ENCODE assay signal across 8 cellular contexts in the genomic region with DNA sequence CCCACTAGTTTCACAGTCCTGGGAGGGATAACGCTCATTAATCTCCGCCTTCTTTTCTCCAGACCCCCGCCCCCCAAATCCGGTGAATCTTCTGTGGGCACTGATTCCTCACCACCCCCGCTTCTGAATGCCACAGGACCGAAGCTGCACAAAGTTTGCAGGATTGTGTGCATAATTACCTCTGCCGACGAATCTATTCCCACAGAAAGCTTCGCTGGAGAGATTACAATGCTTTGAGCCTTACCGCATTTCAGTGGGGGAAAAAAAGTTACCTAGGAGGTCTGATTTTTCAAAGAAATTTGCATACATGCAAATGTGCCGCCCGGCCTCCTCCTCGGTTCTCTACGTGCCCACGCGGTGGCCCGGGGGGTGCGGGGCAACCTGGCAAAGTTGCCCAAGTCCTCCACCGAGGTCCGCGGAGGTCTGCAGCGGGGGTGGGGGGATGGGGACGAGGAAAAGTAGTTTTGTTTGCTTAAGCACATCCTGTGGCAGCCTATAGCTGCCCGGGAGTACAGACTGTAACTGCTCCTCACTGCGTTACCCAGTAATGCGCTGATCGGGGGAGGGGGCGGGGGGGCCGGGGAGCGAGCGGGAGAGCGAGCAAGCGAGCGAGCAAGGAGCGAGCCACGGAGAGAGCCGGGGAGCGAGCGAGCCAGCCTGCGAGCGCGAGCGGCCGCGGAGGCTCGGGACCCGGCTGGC. TPM values are rescaled to one million over a fixed set of nuclear protein-coding genes. Genes with fewer than 3 reads are reported as not detected.
DNase-seq lines count a peak whose midpoint lies in the region; ATAC-seq and TF ChIP-seq lines count a peak whose summit lies in the region.

No MANE protein-coding gene starts in this region.

- peak overlapping the region; percentile 83 for H3K4me3 Mint-ChIP-seq in T-helper 17 cell

- CTCF ChIA-PET in AG04450 (lab: Charles Lee): interaction anchor here (0.6 to 2.7 kb wide), 5 partner anchors 8 to 1484 kb away, joined by 3 to 19 read pairs (median 6); no protein-coding TSS in a partner anchor

- H3K36me3 Mint-ChIP-seq in T-helper 17 cell (ENCODE audit: low read depth): peaks cover 2% of the 10 kb centered on the region

- POLR2A ChIA-PET in AG04450 (lab: Yijun Ruan, JAX): interaction anchor here (0.6 to 1.1 kb wide), 2 partner anchors 39 to 44 kb away, joined by 3 read pairs; no protein-coding TSS in a partner anchor

- WGBS in sigmoid colon, 2 donors: 1% methylated on average over 47 of the region's 47 CpGs

- in situ Hi-C loops in astrocyte of the spinal cord (cut with HindIII; ENCODE audit: low sequenced_read_pairs): no loop called here

- peaks cover 31% of the 10 kb centered on the region for H3K4me1 ChIP-seq in iPS-18a (ENCODE audit: control insufficient read depth, low read depth, low read length)
- H3K4me1 ChIP-seq in sigmoid colon: peaks cover 0 to 58% (median 49%) of the 10 kb centered on the region in 4 donors

- H3K27ac ChIP-seq in AG04450 (ENCODE audit: low read depth, low read length) (no peak overlapping the region), iPS-18a (ENCODE audit: low read length) (no peak overlapping the region), sigmoid colon (peak overlapping the region; percentile 95 to 97 (median 96))

- peak overlapping the region; percentile 76 for H3K4me3 ChIP-seq in AG04450 (ENCODE audit: low read depth, low read length)
- peak overlapping the region; percentile 74 for H3K4me3 ChIP-seq in astrocyte of the spinal cord (ENCODE audit: low read depth, low read length)
- peak overlapping the region; percentile 54 for H3K4me3 ChIP-seq in iPS-18a (ENCODE audit: low read length)
- peak overlapping the region; percentile 77 to 95 (median 84) for H3K4me3 ChIP-seq in sigmoid colon

- H3K9ac ChIP-seq in iPS-18a (ENCODE audit: low read length): no peak overlapping the region

- H3K4me1 Mint-ChIP-seq in T-helper 17 cell: peaks cover 30% of the 10 kb centered on the region

- intact Hi-C loops in sigmoid colon (cut with DNase I): loop anchor here (2.0 to 10.0 kb wide), 7 partner anchors 31 to 256 kb away; no protein-coding TSS in a partner anchor

- H3K9me3 ChIP-seq in AG04450 (ENCODE audit: control insufficient read depth, insufficient read depth, low read length) (no peaks in the 10 kb centered on the region; the same call in 1 of the 2 replicates), T-helper 17 cell (ENCODE audit: control insufficient read depth, low read length, poor library complexity, severe bottlenecking) (no peaks in the 10 kb centered on the region), iPS-18a (ENCODE audit: control insufficient read depth, low read depth, low read length) (no peaks in the 10 kb centered on the region), sigmoid colon (no peaks in the 10 kb centered on the region)

- no peaks in the 10 kb centered on the region for H3K36me3 ChIP-seq in iPS-18a (ENCODE audit: control insufficient read depth, low read depth, low read length)
- no peaks in the 10 kb centered on the region for H3K36me3 ChIP-seq in sigmoid colon

- ATAC-seq in T-helper 17 cell: peak; percentile 8
- ATAC-seq in HG03135 (IDR thresholded peaks at IDR 0.05; ENCODE audit: unreplicated experiment): no peak
- ATAC-seq in GM21526 (IDR thresholded peaks at IDR 0.05; ENCODE audit: low FRiP score, unreplicated experiment): no peak

- peaks cover 6% of the 10 kb centered on the region for H3K27me3 Mint-ChIP-seq in T-helper 17 cell

- peak overlapping the region; percentile 82 for H3K27ac Mint-ChIP-seq in T-helper 17 cell

- no peaks in the 10 kb centered on the region for H3K27me3 ChIP-seq in AG04450 (ENCODE audit: control insufficient read depth, insufficient read depth, low read length)
- H3K27me3 ChIP-seq in iPS-18a (ENCODE audit: control insufficient read depth, insufficient read depth, low read length): peaks cover 84% of the 10 kb centered on the region
- H3K27me3 ChIP-seq in sigmoid colon: no peaks in the 10 kb centered on the region

- TF ChIP-seq POLR2A in sigmoid colon (IDR thresholded peaks at IDR 0.05): no peak

- DNase-seq in AG04450 (ENCODE audit: low read depth, low spot score): no peak
- peak; percentile 75 for DNase-seq in HuH-7.5 (ENCODE audit: low spot score)
- peak; percentile 11 to 37 (median 28) for DNase-seq in T-helper 17 cell
- peak; percentile 71 for DNase-seq in astrocyte of the spinal cord (ENCODE audit: low read depth, low spot score)
- peak; percentile 75 for DNase-seq in sigmoid colon

- TF ChIP-seq CTCF in AG04450 (IDR thresholded peaks at IDR 0.05; ENCODE audit: low read depth, low read length): no peak
- TF ChIP-seq CTCF in astrocyte of the spinal cord (IDR thresholded peaks at IDR 0.05; ENCODE audit: low read depth, low read length): no peak
- TF ChIP-seq CTCF in sigmoid colon (IDR thresholded peaks at IDR 0.05): no peak

- no peak for TF ChIP-seq EP300 in sigmoid colon (IDR thresholded peaks at IDR 0.05)

RNA-seq across cellular contexts. Expression of a gene that starts 0.6 kb away (rescaled TPM):
- polyA plus RNA-seq in AG04450 (2011; rRNA removed): 3.0 and 3.9 TPM in 2 replicates
- 9.6 and 11.6 TPM in 2 replicates for polyA minus RNA-seq in AG04450 (2011; rRNA and poly(A)+ RNA removed)
- 1 to 10 TPM; 5.0 to 5.2 TPM for total RNA-seq in T-helper 17 cell
- total RNA-seq in sigmoid colon: 100 to 1,000 TPM in 1 of 4 donors, 10 to 100 TPM in 3; 79.7 to 154 (median 89.1) TPM
- 1 to 10 TPM; 2.3 to 7.6 (median 4.2) TPM for polyA plus RNA-seq in sigmoid colon

Comparison
In these comparisons a context has a peak if more than half of its experiments do, and no peak if none do; other contexts are left out.
1. H3K27ac ChIP-seq: peak in sigmoid colon (4 of 4); none in AG04450 (single experiment) and iPS-18a (single experiment).
2. RNA of a gene that starts 0.6 kb away (total RNA-seq): 79.7 to 154 TPM in sigmoid colon; 5.0 to 5.2 TPM in T-helper 17 cell; every median in the first group is over 10 times any median in the second.
3. Peak in every context shown above with its lines, with median percentiles within 50 percentile points of each other: H3K4me3 ChIP-seq.